In genomic region chr12:52280796-52281560, GRCh38 we compare ENCODE assay signal across 10 cellular contexts. TPM values are rescaled to one million over a fixed set of nuclear protein-coding genes. Genes with fewer than 3 reads are reported as not detected.
DNase-seq lines count a peak whose midpoint lies in the region; ATAC-seq lines count a peak whose summit lies in the region.
"Had no signal": no experiment of that assay in that cellular context is flagged by ENCODE, and none has a peak within 500 bp of the region (broad histone marks: within the 10 kb centered on the region; RNA-seq: fewer than 3 reads in every experiment).

No MANE protein-coding gene starts in this region.

- H3K27ac ChIP-seq in ACC112 (ENCODE audit: low read depth, low read length), result peak overlapping the region; percentile 100
- peak overlapping the region; percentile 100 for H3K27ac ChIP-seq in epithelial cell of prostate

- H2AFZ ChIP-seq in ACC112 (ENCODE audit: low read length, unreplicated experiment), result no peak overlapping the region

- no peaks in the 10 kb centered on the region for H3K9me3 Mint-ChIP-seq in activated CD4-positive, alpha-beta T cell treated with anti-CD3 and anti-CD28 coated beads, Interleukin-2, amount 10 ng/mL, durations not matched to agents 7 days and 5 days
- H3K9me3 Mint-ChIP-seq: neural crest cell had no signal

- no peaks in the 10 kb centered on the region for H3K36me3 ChIP-seq in ACC112 (ENCODE audit: insufficient read depth, low read length)

- peaks cover 11% of the 10 kb centered on the region for H3K4me1 Mint-ChIP-seq in activated CD4-positive, alpha-beta T cell treated with anti-CD3 and anti-CD28 coated beads, Interleukin-2, amount 10 ng/mL, durations not matched to agents 7 days and 5 days

- peaks cover 56% of the 10 kb centered on the region for H3K4me1 ChIP-seq in ACC112 (ENCODE audit: control insufficient read depth, insufficient read depth, low read length, unreplicated experiment)

- peaks cover 27% of the 10 kb centered on the region for H3K27me3 Mint-ChIP-seq in activated CD4-positive, alpha-beta T cell treated with anti-CD3 and anti-CD28 coated beads, Interleukin-2, amount 10 ng/mL, durations not matched to agents 7 days and 5 days

- no peaks in the 10 kb centered on the region for H3K36me3 Mint-ChIP-seq in activated CD4-positive, alpha-beta T cell treated with anti-CD3 and anti-CD28 coated beads, Interleukin-2, amount 10 ng/mL, durations not matched to agents 7 days and 5 days (ENCODE audit: low read depth)

- peak; percentile 99 for DNase-seq in M059J (ENCODE audit: low read depth)
- DNase-seq in epithelial cell of prostate (ENCODE audit: low read depth, low spot score), result peak; percentile 93
- DNase-seq in mucosa of gallbladder (ENCODE audit: low spot score), result peak; percentile 63
- DNase-seq in DMS153 (lab: John Stamatoyannopoulos, UW), result no peak
- DNase-seq in activated CD4-positive, alpha-beta T cell treated with anti-CD3 and anti-CD28 coated beads, Interleukin-2, amount 10 ng/mL, durations not matched to agents 7 days and 5 days, result no peak
- no peak for DNase-seq in occipital lobe (lab: John Stamatoyannopoulos, UW)
- DNase-seq in stimulated activated naive CD8-positive, alpha-beta T cell treated with anti-CD3 and anti-CD28 coated beads, Interleukin-15, Interleukin-2, amounts not matched to agents 100 U/mL and 50 U/mL, for 24 hours, result no peak
- DNase-seq: NK-92 treated with Interleukin-12 subunit alpha and Interleukin-12 subunit beta, amount 100 ng/mL, for 24 hours had no signal

- POLR2A ChIA-PET in activated CD4-positive, alpha-beta T cell treated with anti-CD3 and anti-CD28 coated beads, Interleukin-2, amount 10 ng/mL, durations not matched to agents 7 days and 5 days (lab: Charles Lee), result no interaction called here

- H3K4me3 ChIP-seq in ACC112 (ENCODE audit: low read depth, low read length), result peak overlapping the region; percentile 35; the same call in 1 of the 2 replicates

- H3K27ac Mint-ChIP-seq in activated CD4-positive, alpha-beta T cell treated with anti-CD3 and anti-CD28 coated beads, Interleukin-2, amount 10 ng/mL, durations not matched to agents 7 days and 5 days, result no peak overlapping the region

- no peak for ATAC-seq in stimulated activated naive CD8-positive, alpha-beta T cell treated with anti-CD3 and anti-CD28 coated beads, Interleukin-15, Interleukin-2, amounts not matched to agents 100 U/mL and 50 U/mL, for 24 hours

- CTCF ChIA-PET in activated CD4-positive, alpha-beta T cell treated with anti-CD3 and anti-CD28 coated beads, Interleukin-2, amount 10 ng/mL, durations not matched to agents 7 days and 5 days (lab: Charles Lee), result interaction anchor here (2.8 kb wide), 1 partner anchor 59 kb away, joined by 7 read pairs; no protein-coding TSS in a partner anchor

- H3K27me3 ChIP-seq in ACC112 (ENCODE audit: insufficient read depth, low read length), result no peaks in the 10 kb centered on the region

- H3K4me3 Mint-ChIP-seq in activated CD4-positive, alpha-beta T cell treated with anti-CD3 and anti-CD28 coated beads, Interleukin-2, amount 10 ng/mL, durations not matched to agents 7 days and 5 days, result no peak overlapping the region
- H3K4me3 Mint-ChIP-seq: neural crest cell had no signal

- no peaks in the 10 kb centered on the region for H3K79me2 ChIP-seq in ACC112 (ENCODE audit: control insufficient read depth, insufficient read depth, low read length, unreplicated experiment)

RNA-seq across cellular contexts. Expression of gene KRT86, which starts 6.5 kb away (rescaled TPM):
- 5.8 and 8.1 TPM in 2 replicates for total RNA-seq in M059J (2014; rRNA removed; shearing (Covaris generic))
- total RNA-seq in mucosa of gallbladder (1.1 TPM), occipital lobe (0.16 TPM)
- total RNA-seq in activated CD4-positive, alpha-beta T cell treated with anti-CD3 and anti-CD28 coated beads, Interleukin-2, amount 10 ng/mL, durations not matched to agents 7 days and 5 days, result not detected
- total RNA-seq: neural crest cell had no signal

RNA-seq across cellular contexts. Expression of gene KRT81, which starts 10.4 kb away (rescaled TPM):
- 320 and 412 TPM in 2 replicates for total RNA-seq in M059J (2014; rRNA removed; shearing (Covaris generic))
- total RNA-seq in mucosa of gallbladder, result 0.55 TPM
- not detected for total RNA-seq in activated CD4-positive, alpha-beta T cell treated with anti-CD3 and anti-CD28 coated beads, Interleukin-2, amount 10 ng/mL, durations not matched to agents 7 days and 5 days
- not detected for total RNA-seq in occipital lobe
- total RNA-seq: neural crest cell had no signal

RNA-seq across cellular contexts. Expression of gene KRT83, which starts 40.2 kb away (rescaled TPM):
- 0.22 TPM in 1 of 2 replicates, not detected in the other for total RNA-seq in M059J (2014; rRNA removed; shearing (Covaris generic))
- total RNA-seq in mucosa of gallbladder (not detected), occipital lobe (not detected)
- total RNA-seq in activated CD4-positive, alpha-beta T cell treated with anti-CD3 and anti-CD28 coated beads, Interleukin-2, amount 10 ng/mL, durations not matched to agents 7 days and 5 days, result not detected
- total RNA-seq: neural crest cell had no signal

RNA-seq across cellular contexts. Expression of gene KRT7, which starts 47.9 kb away (rescaled TPM):
- total RNA-seq in M059J (2014; rRNA removed; shearing (Covaris generic)), result 3.0 and 8.4 TPM in 2 replicates
- total RNA-seq in mucosa of gallbladder (335 TPM), occipital lobe (not detected)
- 1 to 10 TPM; 2.2 to 2.5 TPM for total RNA-seq in activated CD4-positive, alpha-beta T cell treated with anti-CD3 and anti-CD28 coated beads, Interleukin-2, amount 10 ng/mL, durations not matched to agents 7 days and 5 days
- total RNA-seq: neural crest cell had no signal

Comparison
In these comparisons a context has a peak if more than half of its experiments do, and no peak if none do; other contexts are left out.
1. DNase-seq: peak in M059J (single experiment), epithelial cell of prostate (single experiment) and mucosa of gallbladder (single experiment); none in DMS153 (single experiment), activated CD4-positive, alpha-beta T cell treated with anti-CD3 and anti-CD28 coated beads, Interleukin-2, amount 10 ng/mL, durations not matched to agents 7 days and 5 days (single experiment), occipital lobe (single experiment) and stimulated activated naive CD8-positive, alpha-beta T cell treated with anti-CD3 and anti-CD28 coated beads, Interleukin-15, Interleukin-2, amounts not matched to agents 100 U/mL and 50 U/mL, for 24 hours (single experiment).
2. RNA of gene KRT81, which starts 10.4 kb away (total RNA-seq): 320 to 412 TPM in M059J; 0.55 TPM in mucosa of gallbladder (single experiment), not detected in activated CD4-positive, alpha-beta T cell treated with anti-CD3 and anti-CD28 coated beads, Interleukin-2, amount 10 ng/mL, durations not matched to agents 7 days and 5 days and not detected in occipital lobe (single experiment); every median in the first group is over 100 times any median in the second.